16 cellular contexts compared by ENCODE assay signal in genomic region chr2:30157616-30158015, GRCh38. TPM values are rescaled to one million over a fixed set of nuclear protein-coding genes. Genes with fewer than 3 reads are reported as not detected.
DNase-seq lines count a peak whose midpoint lies in the region; ATAC-seq and FAIRE-seq lines count a peak whose summit lies in the region.
"Had no signal": no experiment of that assay in that cellular context is flagged by ENCODE, and none has a peak within 500 bp of the region (broad histone marks: within the 10 kb centered on the region; RNA-seq: fewer than 3 reads in every experiment).

No MANE protein-coding gene starts in this region.

- H3K36me3 Mint-ChIP-seq in activated T-cell treated with anti-CD3 and anti-CD28 coated beads, Interleukin-2, amount 50 U/mL, for 72 hours (ENCODE audit: insufficient read depth in 2 of 2): peaks cover 2 to 18% of the 10 kb centered on the region in 2 donors
- H3K36me3 Mint-ChIP-seq in activated naive CD8-positive, alpha-beta T cell treated with anti-CD3 and anti-CD28 coated beads for 36 hours: peaks cover 39% of the 10 kb centered on the region
- H3K36me3 Mint-ChIP-seq in stimulated activated effector memory CD8-positive, alpha-beta T cell treated with anti-CD3 and anti-CD28 coated beads, Interleukin-12 subunit alpha, Interleukin-12 subunit beta, amount 100 ng/mL, for 72 hours: peaks cover 80% of the 10 kb centered on the region

- no peaks in the 10 kb centered on the region for H3K27me3 Mint-ChIP-seq in activated T-cell treated with anti-CD3 and anti-CD28 coated beads, Interleukin-2, amount 50 U/mL, for 72 hours (ENCODE audit: low read depth)
- H3K27me3 Mint-ChIP-seq in activated naive CD8-positive, alpha-beta T cell treated with anti-CD3 and anti-CD28 coated beads for 36 hours: no peaks in the 10 kb centered on the region

- H3K27ac Mint-ChIP-seq in activated T-cell treated with anti-CD3 and anti-CD28 coated beads, Interleukin-2, amount 50 U/mL, for 72 hours: peak overlapping the region; percentile 82
- H3K27ac Mint-ChIP-seq in activated naive CD8-positive, alpha-beta T cell treated with anti-CD3 and anti-CD28 coated beads for 36 hours: peak overlapping the region; percentile 75
- H3K27ac Mint-ChIP-seq in stimulated activated effector memory CD8-positive, alpha-beta T cell treated with anti-CD3 and anti-CD28 coated beads, Interleukin-12 subunit alpha, Interleukin-12 subunit beta, amount 100 ng/mL, for 72 hours: peak overlapping the region; percentile 85

- DNase-seq in activated T-cell treated with anti-CD3 and anti-CD28 coated beads, Interleukin-2, amount 50 U/mL, for 72 hours: no peak
- DNase-seq in activated T-cell treated with anti-CD3 and anti-CD28 coated beads, Interleukin-2, amount 50 U/mL, for 1 hour: no peak
- DNase-seq in HTR-8/SVneo (ENCODE audit: insufficient read length, low spot score) (no peak), dermis blood vessel endothelial cell (no peak), globus pallidus (ENCODE audit: low spot score) (no peak)
- no peak for DNase-seq in activated naive CD8-positive, alpha-beta T cell treated with anti-CD3 and anti-CD28 coated beads for 36 hours
- DNase-seq in stimulated activated effector memory CD8-positive, alpha-beta T cell treated with anti-CD3 and anti-CD28 coated beads, Interleukin-12 subunit alpha, Interleukin-12 subunit beta, amount 100 ng/mL, for 72 hours (ENCODE audit: low spot score in 2 of 2): no peak
- DNase-seq: EL, Karpas-422, MG63, NCI-H1092, NCI-H2081 treated with DMSO at 0.1 percent for 48 hours, NCI-H510A, PC-9 had no signal

- peak; percentile 39 to 49 for ATAC-seq in activated T-cell treated with anti-CD3 and anti-CD28 coated beads, Interleukin-2, amount 50 U/mL, for 72 hours (replicated peaks in 1 of 2)
- peak; percentile 74 for ATAC-seq in stimulated activated effector memory CD8-positive, alpha-beta T cell treated with anti-CD3 and anti-CD28 coated beads, Interleukin-12 subunit alpha, Interleukin-12 subunit beta, amount 100 ng/mL, for 72 hours
- ATAC-seq in GM18511 (IDR thresholded peaks at IDR 0.05; ENCODE audit: unreplicated experiment): no peak

- peak; percentile 16 for FAIRE-seq in HTR-8/SVneo (lab: Jason Lieb, UNC)
- FAIRE-seq: GM19239 had no signal

- peak overlapping the region in 1 of 2 donors; percentile 61 for H3K4me3 Mint-ChIP-seq in activated T-cell treated with anti-CD3 and anti-CD28 coated beads, Interleukin-2, amount 50 U/mL, for 72 hours
- H3K4me3 Mint-ChIP-seq in activated naive CD8-positive, alpha-beta T cell treated with anti-CD3 and anti-CD28 coated beads for 36 hours: no peak overlapping the region
- peak overlapping the region; percentile 17 for H3K4me3 Mint-ChIP-seq in stimulated activated effector memory CD8-positive, alpha-beta T cell treated with anti-CD3 and anti-CD28 coated beads, Interleukin-12 subunit alpha, Interleukin-12 subunit beta, amount 100 ng/mL, for 72 hours

- H3K9me3 Mint-ChIP-seq in activated T-cell treated with anti-CD3 and anti-CD28 coated beads, Interleukin-2, amount 50 U/mL, for 72 hours: no peaks in the 10 kb centered on the region
- H3K9me3 Mint-ChIP-seq in activated naive CD8-positive, alpha-beta T cell treated with anti-CD3 and anti-CD28 coated beads for 36 hours: no peaks in the 10 kb centered on the region
- H3K9me3 Mint-ChIP-seq in stimulated activated effector memory CD8-positive, alpha-beta T cell treated with anti-CD3 and anti-CD28 coated beads, Interleukin-12 subunit alpha, Interleukin-12 subunit beta, amount 100 ng/mL, for 72 hours: no peaks in the 10 kb centered on the region

- peaks cover 58% of the 10 kb centered on the region for H3K4me1 Mint-ChIP-seq in activated T-cell treated with anti-CD3 and anti-CD28 coated beads, Interleukin-2, amount 50 U/mL, for 72 hours (ENCODE audit: low read depth)
- peaks cover 62% of the 10 kb centered on the region for H3K4me1 Mint-ChIP-seq in activated naive CD8-positive, alpha-beta T cell treated with anti-CD3 and anti-CD28 coated beads for 36 hours
- peaks cover 22% of the 10 kb centered on the region for H3K4me1 Mint-ChIP-seq in stimulated activated effector memory CD8-positive, alpha-beta T cell treated with anti-CD3 and anti-CD28 coated beads, Interleukin-12 subunit alpha, Interleukin-12 subunit beta, amount 100 ng/mL, for 72 hours

RNA-seq across cellular contexts. Expression of gene YPEL5, which starts 10.8 kb away (rescaled TPM):
- 10 to 100 TPM; 93.3 to 94.3 TPM for total RNA-seq in activated T-cell treated with anti-CD3 and anti-CD28 coated beads, Interleukin-2, amount 50 U/mL, for 72 hours
- total RNA-seq in activated naive CD8-positive, alpha-beta T cell treated with anti-CD3 and anti-CD28 coated beads for 36 hours: 10 to 100 TPM; 25.4 to 27.6 TPM
- 79.4 and 99.2 TPM in 2 replicates for total RNA-seq in dermis blood vessel endothelial cell
